Comparison of ENCODE assay signal across 26 cellular contexts in genomic region chr14:100592461-100592871, GRCh38. TPM values are rescaled to one million over a fixed set of nuclear protein-coding genes. Genes with fewer than 3 reads are reported as not detected.
DNase-seq lines count a peak whose midpoint lies in the region; ATAC-seq and TF ChIP-seq lines count a peak whose summit lies in the region.
"Had no signal": no experiment of that assay in that cellular context is flagged by ENCODE, and none has a peak within 500 bp of the region (broad histone marks: within the 10 kb centered on the region; RNA-seq: fewer than 3 reads in every experiment).

No MANE protein-coding gene starts in this region.

- BruUV-seq in Panc1 (replicated peaks; lab: Mats Ljungman, UMichigan) = no TSS peak

- H3K4me3 ChIP-seq in Panc1 (ENCODE audit: low read depth in 2 of 2, low read length in 2 of 2) = no peak overlapping the region
- H3K4me3 ChIP-seq in right cardiac atrium (ENCODE audit: low read length) = no peak overlapping the region
- H3K4me3 ChIP-seq in sigmoid colon = no peak overlapping the region
- H3K4me3 ChIP-seq: coronary artery, heart right ventricle had no signal

- no peak for TF ChIP-seq EP300 in sigmoid colon (IDR thresholded peaks at IDR 0.05)

- CTCF ChIA-PET in Panc1 (lab: Charles Lee) = no interaction called here

- H3K36me3 ChIP-seq in Panc1 (ENCODE audit: control insufficient read depth, insufficient read depth, low read length) = no peaks in the 10 kb centered on the region
- H3K36me3 ChIP-seq in sigmoid colon = no peaks in the 10 kb centered on the region
- H3K36me3 ChIP-seq: heart right ventricle, neutrophil had no signal

- H3K27ac Mint-ChIP-seq in activated naive CD8-positive, alpha-beta T cell treated with anti-CD3 and anti-CD28 coated beads, Interleukin-2, amount 10 ng/mL, durations not matched to agents 7 days and 5 days = no peak overlapping the region
- H3K27ac Mint-ChIP-seq in activated naive CD8-positive, alpha-beta T cell treated with anti-CD3 and anti-CD28 coated beads for 36 hours = no peak overlapping the region
- H3K27ac Mint-ChIP-seq: activated CD4-positive, alpha-beta T cell treated with anti-CD3 and anti-CD28 coated beads, Interleukin-2, amount 10 ng/mL, durations not matched to agents 7 days and 5 days; CD8-positive, alpha-beta memory T cell; T-helper 2 cell treated with Interferon-gamma antibody and Interleukin-4, amounts not matched to agents 5 μg/mL and 100 μg/mL, for 36 hours had no signal

- H3K27me3 Mint-ChIP-seq in activated naive CD8-positive, alpha-beta T cell treated with anti-CD3 and anti-CD28 coated beads, Interleukin-2, amount 10 ng/mL, durations not matched to agents 7 days and 5 days = peaks cover 28% of the 10 kb centered on the region
- peaks cover 20% of the 10 kb centered on the region for H3K27me3 Mint-ChIP-seq in activated naive CD8-positive, alpha-beta T cell treated with anti-CD3 and anti-CD28 coated beads for 36 hours

- H3K27ac ChIP-seq in Panc1 (ENCODE audit: low read length) (no peak overlapping the region), right cardiac atrium (ENCODE audit: low read length) (no peak overlapping the region), sigmoid colon (no peak overlapping the region)
- H3K27ac ChIP-seq: coronary artery, heart right ventricle, neutrophil had no signal

- no peak for ATAC-seq in activated naive CD8-positive, alpha-beta T cell treated with anti-CD3 and anti-CD28 coated beads, Interleukin-2, amount 10 ng/mL, durations not matched to agents 7 days and 5 days (ENCODE audit: low read depth)
- ATAC-seq in Panc1 = peak; percentile 38; the same call in 1 of the 2 replicates
- no peak for ATAC-seq in right cardiac atrium
- ATAC-seq in HG02763 (IDR thresholded peaks at IDR 0.05; ENCODE audit: unreplicated experiment) = no peak
- ATAC-seq: effector memory CD8-positive, alpha-beta T cell; esophagus mucosa had no signal

- no peak overlapping the region for H3K4me3 Mint-ChIP-seq in activated naive CD8-positive, alpha-beta T cell treated with anti-CD3 and anti-CD28 coated beads, Interleukin-2, amount 10 ng/mL, durations not matched to agents 7 days and 5 days
- no peak overlapping the region for H3K4me3 Mint-ChIP-seq in activated naive CD8-positive, alpha-beta T cell treated with anti-CD3 and anti-CD28 coated beads for 36 hours
- H3K4me3 Mint-ChIP-seq: activated CD4-positive, alpha-beta T cell treated with anti-CD3 and anti-CD28 coated beads, Interleukin-2, amount 10 ng/mL, durations not matched to agents 7 days and 5 days; CD8-positive, alpha-beta memory T cell; effector memory CD8-positive, alpha-beta T cell; T-helper 2 cell treated with Interferon-gamma antibody and Interleukin-4, amounts not matched to agents 5 μg/mL and 100 μg/mL, for 36 hours had no signal

- WGBS in right cardiac atrium = 83% methylated on average over 10 of the region's 10 CpGs
- WGBS in sigmoid colon, 2 donors = 88 to 91% methylated on average over 10 of the region's 10 CpGs

- TF ChIP-seq CTCF in Panc1 (IDR thresholded peaks at IDR 0.05) (no peak), sigmoid colon (IDR thresholded peaks at IDR 0.05) (no peak)

- H3K9me3 ChIP-seq in Panc1 (ENCODE audit: control insufficient read depth, insufficient read depth, low read depth, low read length) (no peaks in the 10 kb centered on the region), right cardiac atrium (ENCODE audit: control insufficient read depth, low read length) (no peaks in the 10 kb centered on the region), sigmoid colon (no peaks in the 10 kb centered on the region)
- H3K9me3 ChIP-seq: heart right ventricle, neutrophil had no signal

- POLR2A ChIA-PET in activated naive CD8-positive, alpha-beta T cell treated with anti-CD3 and anti-CD28 coated beads, Interleukin-2, amount 10 ng/mL, durations not matched to agents 7 days and 5 days (lab: Charles Lee) = interaction anchor here (1.2 kb wide), 1 partner anchor 53 kb away, joined by 4 read pairs; no protein-coding TSS in a partner anchor
- POLR2A ChIA-PET in Panc1 (lab: Charles Lee) = interaction anchor here (0.9 kb wide), 1 partner anchor 14 kb away, joined by 3 read pairs; no protein-coding TSS in a partner anchor

- peaks cover 5% of the 10 kb centered on the region for H3K4me1 ChIP-seq in Panc1 (ENCODE audit: control insufficient read depth, insufficient read depth, low read length)
- H3K4me1 ChIP-seq in right cardiac atrium (ENCODE audit: control insufficient read depth, insufficient read depth, low read length) = no peaks in the 10 kb centered on the region
- H3K4me1 ChIP-seq in sigmoid colon = no peaks in the 10 kb centered on the region

- TF ChIP-seq POLR2A in sigmoid colon (IDR thresholded peaks at IDR 0.05) = no peak

- H3K4me1 Mint-ChIP-seq in activated naive CD8-positive, alpha-beta T cell treated with anti-CD3 and anti-CD28 coated beads, Interleukin-2, amount 10 ng/mL, durations not matched to agents 7 days and 5 days = peaks cover 1% of the 10 kb centered on the region
- no peaks in the 10 kb centered on the region for H3K4me1 Mint-ChIP-seq in activated naive CD8-positive, alpha-beta T cell treated with anti-CD3 and anti-CD28 coated beads for 36 hours

- in situ Hi-C loops in Panc1 (cut with HindIII; ENCODE audit: low pct_unique_long_range_greater_than_20kb, low sequenced_read_pairs) = no loop called here

- no peaks in the 10 kb centered on the region for H3K27me3 ChIP-seq in Panc1 (ENCODE audit: control insufficient read depth, insufficient read depth, low read length)
- no peaks in the 10 kb centered on the region for H3K27me3 ChIP-seq in right cardiac atrium (ENCODE audit: control insufficient read depth, insufficient read depth)
- peaks cover 5 to 42% (median 20%) of the 10 kb centered on the region in 3 donors for H3K27me3 ChIP-seq in sigmoid colon

- intact Hi-C loops in Panc1 (cut with micrococcal nuclease; ENCODE audit: unreplicated experiment) (no loop called here), right cardiac atrium (cut with DNase I) (no loop called here), sigmoid colon (cut with DNase I) (no loop called here)

- H3K36me3 Mint-ChIP-seq in activated naive CD8-positive, alpha-beta T cell treated with anti-CD3 and anti-CD28 coated beads, Interleukin-2, amount 10 ng/mL, durations not matched to agents 7 days and 5 days = no peaks in the 10 kb centered on the region
- H3K36me3 Mint-ChIP-seq in activated naive CD8-positive, alpha-beta T cell treated with anti-CD3 and anti-CD28 coated beads for 36 hours = no peaks in the 10 kb centered on the region
- H3K36me3 Mint-ChIP-seq: CD8-positive, alpha-beta memory T cell had no signal

- DNase-seq in activated naive CD8-positive, alpha-beta T cell treated with anti-CD3 and anti-CD28 coated beads, Interleukin-2, amount 10 ng/mL, durations not matched to agents 7 days and 5 days = peak; percentile 17
- DNase-seq in activated naive CD8-positive, alpha-beta T cell treated with anti-CD3 and anti-CD28 coated beads for 36 hours = no peak
- DNase-seq in Panc1 (ENCODE audit: low read depth, low spot score) (no peak), right cardiac atrium (peak in 2 of 3 donors; percentile 5 to 38), sigmoid colon (peak; percentile 54), NOMO-1 (lab: John Stamatoyannopoulos, UW; ENCODE audit: unreplicated experiment in 2 of 2) (no peak), SHP77 (lab: John Stamatoyannopoulos, UW) (no peak)
- DNase-seq: activated CD4-positive, alpha-beta T cell treated with anti-CD3 and anti-CD28 coated beads, Interleukin-2, amount 10 ng/mL, durations not matched to agents 7 days and 5 days; activated naive CD4-positive, alpha-beta T cell treated with anti-CD3 and anti-CD28 coated beads, Interleukin-2, amount 50 U/mL, for 16 hours; effector memory CD8-positive, alpha-beta T cell; foreskin fibroblast; GDM1; GOT3; heart right ventricle; kidney glomerular epithelial cell; mesenchymal stem cell; NCI-H1092 treated with DMSO at 0.1 percent for 48 hours; NCI-H2029 treated with DMSO at 0.1 percent for 48 hours; NCI-H345; trophoblast cell had no signal

- no peaks in the 10 kb centered on the region for H3K9me3 Mint-ChIP-seq in activated naive CD8-positive, alpha-beta T cell treated with anti-CD3 and anti-CD28 coated beads, Interleukin-2, amount 10 ng/mL, durations not matched to agents 7 days and 5 days
- H3K9me3 Mint-ChIP-seq in activated naive CD8-positive, alpha-beta T cell treated with anti-CD3 and anti-CD28 coated beads for 36 hours = no peaks in the 10 kb centered on the region
- H3K9me3 Mint-ChIP-seq: activated CD4-positive, alpha-beta T cell treated with anti-CD3 and anti-CD28 coated beads, Interleukin-2, amount 10 ng/mL, durations not matched to agents 7 days and 5 days; CD8-positive, alpha-beta memory T cell; effector memory CD8-positive, alpha-beta T cell; T-helper 2 cell treated with Interferon-gamma antibody and Interleukin-4, amounts not matched to agents 5 μg/mL and 100 μg/mL, for 36 hours had no signal

RNA-seq across cellular contexts. Expression of gene BEGAIN, which starts 5.2 kb away (rescaled TPM):
- 1 to 10 TPM; 1.5 to 2.3 TPM for total RNA-seq in activated naive CD8-positive, alpha-beta T cell treated with anti-CD3 and anti-CD28 coated beads, Interleukin-2, amount 10 ng/mL, durations not matched to agents 7 days and 5 days
- total RNA-seq in activated naive CD8-positive, alpha-beta T cell treated with anti-CD3 and anti-CD28 coated beads for 36 hours = 1 to 10 TPM; 5.9 to 6.6 TPM
- total RNA-seq in Panc1 (2021; ENCODE audit: unreplicated experiment) (26.5 TPM), right cardiac atrium (1 to 10 TPM; 1.4 to 2.7 (median 2.0) TPM), sigmoid colon (1 to 10 TPM in 1 of 4 donors, under 1 TPM in 3; 0.36 to 1.4 (median 0.59) TPM)
- 37.2 TPM for polyA plus RNA-seq in Panc1 (2012; ENCODE audit: insufficient read length)
- polyA plus RNA-seq in right cardiac atrium (1.4 TPM), sigmoid colon (under 1 TPM; 0.46 to 0.90 (median 0.60) TPM)

Comparison
In these comparisons a context has a peak if more than half of its experiments do, and no peak if none do; other contexts are left out.
1. DNase-seq: peak in activated naive CD8-positive, alpha-beta T cell treated with anti-CD3 and anti-CD28 coated beads, Interleukin-2, amount 10 ng/mL, durations not matched to agents 7 days and 5 days (single experiment), right cardiac atrium (2 of 3) and sigmoid colon (single experiment); none in activated naive CD8-positive, alpha-beta T cell treated with anti-CD3 and anti-CD28 coated beads for 36 hours (single experiment), Panc1 (single experiment), NOMO-1 (0 of 2) and SHP77 (0 of 2).